1 cellular context compared by ENCODE assay signal in the genomic region with DNA sequence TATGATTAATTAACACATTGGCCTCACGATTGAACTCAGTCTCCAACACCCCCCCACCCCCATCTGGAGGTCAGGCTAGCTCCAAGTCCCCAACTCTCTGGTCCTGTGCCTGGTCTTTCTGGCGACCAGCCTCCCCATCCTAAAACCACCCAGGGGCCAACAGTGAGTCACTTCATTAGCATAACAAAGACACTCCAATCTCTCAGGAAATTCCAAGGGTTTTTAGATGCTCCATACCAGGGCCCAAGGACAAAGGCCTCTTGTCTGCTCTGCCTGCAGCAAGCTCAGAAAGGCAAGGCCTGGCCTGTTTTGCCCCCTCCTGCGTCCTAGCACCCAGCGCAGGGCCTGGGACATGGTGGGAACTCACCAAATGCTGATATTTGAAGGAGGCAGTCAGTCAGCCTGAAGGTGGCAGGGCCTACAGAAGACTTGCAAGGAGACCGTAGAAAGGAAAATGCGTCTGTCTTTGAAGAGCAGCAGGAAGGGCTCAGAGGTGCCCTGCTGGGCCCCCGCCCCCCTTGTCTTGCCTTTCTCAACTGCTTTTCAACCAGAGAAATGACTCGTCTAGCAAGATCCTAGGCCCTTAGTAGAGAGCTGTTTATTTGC.
TF ChIP-seq lines count a peak whose summit lies in the region.

No MANE protein-coding gene starts in this region.

TF ChIP-seq in GM23338, 12 proteins besides CTCF, POLR2A, EP300 and RAD21 (continued from another document):
- TF ChIP-seq, protein P1, sequence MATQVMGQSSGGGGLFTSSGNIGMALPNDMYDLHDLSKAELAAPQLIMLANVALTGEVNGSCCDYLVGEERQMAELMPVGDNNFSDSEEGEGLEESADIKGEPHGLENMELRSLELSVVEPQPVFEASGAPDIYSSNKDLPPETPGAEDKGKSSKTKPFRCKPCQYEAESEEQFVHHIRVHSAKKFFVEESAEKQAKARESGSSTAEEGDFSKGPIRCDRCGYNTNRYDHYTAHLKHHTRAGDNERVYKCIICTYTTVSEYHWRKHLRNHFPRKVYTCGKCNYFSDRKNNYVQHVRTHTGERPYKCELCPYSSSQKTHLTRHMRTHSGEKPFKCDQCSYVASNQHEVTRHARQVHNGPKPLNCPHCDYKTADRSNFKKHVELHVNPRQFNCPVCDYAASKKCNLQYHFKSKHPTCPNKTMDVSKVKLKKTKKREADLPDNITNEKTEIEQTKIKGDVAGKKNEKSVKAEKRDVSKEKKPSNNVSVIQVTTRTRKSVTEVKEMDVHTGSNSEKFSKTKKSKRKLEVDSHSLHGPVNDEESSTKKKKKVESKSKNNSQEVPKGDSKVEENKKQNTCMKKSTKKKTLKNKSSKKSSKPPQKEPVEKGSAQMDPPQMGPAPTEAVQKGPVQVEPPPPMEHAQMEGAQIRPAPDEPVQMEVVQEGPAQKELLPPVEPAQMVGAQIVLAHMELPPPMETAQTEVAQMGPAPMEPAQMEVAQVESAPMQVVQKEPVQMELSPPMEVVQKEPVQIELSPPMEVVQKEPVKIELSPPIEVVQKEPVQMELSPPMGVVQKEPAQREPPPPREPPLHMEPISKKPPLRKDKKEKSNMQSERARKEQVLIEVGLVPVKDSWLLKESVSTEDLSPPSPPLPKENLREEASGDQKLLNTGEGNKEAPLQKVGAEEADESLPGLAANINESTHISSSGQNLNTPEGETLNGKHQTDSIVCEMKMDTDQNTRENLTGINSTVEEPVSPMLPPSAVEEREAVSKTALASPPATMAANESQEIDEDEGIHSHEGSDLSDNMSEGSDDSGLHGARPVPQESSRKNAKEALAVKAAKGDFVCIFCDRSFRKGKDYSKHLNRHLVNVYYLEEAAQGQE (IDR thresholded peaks at IDR 0.05; ENCODE audit: unreplicated experiment): peak; percentile 34
- TF ChIP-seq ZNF114 (CRISPR knock-in tag; IDR thresholded peaks at IDR 0.05): no peak; the same call in none of the 2 replicates
- no peak for TF ChIP-seq EZH2phosphoT487 (IDR thresholded peaks at IDR 0.05; ENCODE audit: unreplicated experiment)
- no peak for TF ChIP-seq POLR2AphosphoS5 (IDR thresholded peaks at IDR 0.05; ENCODE audit: low read depth)
- no peak for TF ChIP-seq ETS1 (IDR thresholded peaks at IDR 0.05)
- peak; percentile 67; the same call in 1 of the 2 replicates for TF ChIP-seq CREB1 (CRISPR knock-in tag; IDR thresholded peaks at IDR 0.05; ENCODE audit: low read depth)
- TF ChIP-seq ZNF331 (CRISPR knock-in tag; IDR thresholded peaks at IDR 0.05; ENCODE audit: low read depth): no peak
- TF ChIP-seq JUNB (IDR thresholded peaks at IDR 0.05; ENCODE audit: unreplicated experiment): no peak
- TF ChIP-seq EZH2 (IDR thresholded peaks at IDR 0.05; ENCODE audit: low read depth, unreplicated experiment): no peak
- no peak for TF ChIP-seq STAT1 (IDR thresholded peaks at IDR 0.05; ENCODE audit: unreplicated experiment)
- peak; percentile 91; the same call in 1 of the 2 replicates for TF ChIP-seq NANOG (IDR thresholded peaks at IDR 0.05; ENCODE audit: borderline replicate concordance)
